1 cellular context compared by ENCODE assay signal in genomic region chr1:59468828-59469428, GRCh38.
TF ChIP-seq lines count a peak whose summit lies in the region.

No MANE protein-coding gene starts in this region.

TF ChIP-seq in HepG2, 621 proteins besides CTCF, POLR2A, EP300 and RAD21 (continued from another document):
- TF ChIP-seq ZNF24 (IDR thresholded peaks at IDR 0.05) (peak; percentile 34; the same call in 1 of the 2 replicates), DDIT3 (CRISPR knock-in tag; IDR thresholded peaks at IDR 0.05) (no peak), HNF1A (IDR thresholded peaks at IDR 0.05; ENCODE audit: low read depth) (no peak), HNF1A (CRISPR knock-in tag; IDR thresholded peaks at IDR 0.05; ENCODE audit: borderline replicate concordance) (no peak), HNRNPK (IDR thresholded peaks at IDR 0.05; ENCODE audit: low read depth, low read length, poor library complexity, severe bottlenecking) (no peak), STAG1 (CRISPR knock-in tag; IDR thresholded peaks at IDR 0.05) (peak; percentile 20; the same call in 1 of the 2 replicates), TEAD2 (CRISPR knock-in tag; IDR thresholded peaks at IDR 0.05) (no peak), CCAR2 (optimal IDR thresholded peaks at IDR 0.05; ENCODE audit: low read depth, low read length) (no peak), IKZF1 (IDR thresholded peaks at IDR 0.05) (no peak), HOMEZ (CRISPR knock-in tag; IDR thresholded peaks at IDR 0.05; ENCODE audit: low read depth) (peak; percentile 73; the same call in 1 of the 2 replicates), ARID3A (IDR thresholded peaks at IDR 0.05; ENCODE audit: low read depth, low read length) (0 out of 2 replicates have a peak, but pooled peaks have one; percentile 11), REXO4 (CRISPR knock-in tag; IDR thresholded peaks at IDR 0.05; ENCODE audit: borderline replicate concordance) (no peak), ZNF547 (CRISPR knock-in tag; IDR thresholded peaks at IDR 0.05) (no peak), ZNF839 (CRISPR knock-in tag; IDR thresholded peaks at IDR 0.05; ENCODE audit: borderline replicate concordance) (no peak), ZNF446 (CRISPR knock-in tag; IDR thresholded peaks at IDR 0.05) (no peak), SOX6 (IDR thresholded peaks at IDR 0.05) (no peak), SOX6 (CRISPR knock-in tag; IDR thresholded peaks at IDR 0.05) (0 out of 2 replicates have a peak, but pooled peaks have one; percentile 24), ZNF619 (CRISPR knock-in tag; IDR thresholded peaks at IDR 0.05) (no peak), ZNF784 (CRISPR knock-in tag; IDR thresholded peaks at IDR 0.05; ENCODE audit: borderline replicate concordance) (no peak), TEAD3 (CRISPR knock-in tag; optimal IDR thresholded peaks at IDR 0.05; ENCODE audit: borderline replicate concordance) (peak; percentile 64), ZSCAN25 (CRISPR knock-in tag; IDR thresholded peaks at IDR 0.05) (no peak), HDAC1 (CRISPR knock-in tag; IDR thresholded peaks at IDR 0.05) (0 out of 2 replicates have a peak, but pooled peaks have one; percentile 13), ZMYM3 (CRISPR knock-in tag; IDR thresholded peaks at IDR 0.05) (0 out of 2 replicates have a peak, but pooled peaks have one; percentile 9), HNF4A (CRISPR knock-in tag; IDR thresholded peaks at IDR 0.05) (peak; percentile 88), ZFY (CRISPR knock-in tag; IDR thresholded peaks at IDR 0.05) (no peak), ARID5B (CRISPR knock-in tag; IDR thresholded peaks at IDR 0.05) (peak; percentile 48; the same call in 1 of the 2 replicates), KLF13 (CRISPR knock-in tag; IDR thresholded peaks at IDR 0.05) (no peak), ZNF770 (CRISPR knock-in tag; IDR thresholded peaks at IDR 0.05) (no peak), ZNF644 (CRISPR knock-in tag; IDR thresholded peaks at IDR 0.05; ENCODE audit: low read depth) (peak; percentile 70), JUND (CRISPR knock-in tag; IDR thresholded peaks at IDR 0.05) (no peak), ZFP41 (CRISPR knock-in tag; IDR thresholded peaks at IDR 0.05; ENCODE audit: borderline replicate concordance) (no peak)
TF ChIP-seq in HepG2: peak in this region for 18.
